11 cellular contexts compared by ENCODE assay signal in the genomic region with DNA sequence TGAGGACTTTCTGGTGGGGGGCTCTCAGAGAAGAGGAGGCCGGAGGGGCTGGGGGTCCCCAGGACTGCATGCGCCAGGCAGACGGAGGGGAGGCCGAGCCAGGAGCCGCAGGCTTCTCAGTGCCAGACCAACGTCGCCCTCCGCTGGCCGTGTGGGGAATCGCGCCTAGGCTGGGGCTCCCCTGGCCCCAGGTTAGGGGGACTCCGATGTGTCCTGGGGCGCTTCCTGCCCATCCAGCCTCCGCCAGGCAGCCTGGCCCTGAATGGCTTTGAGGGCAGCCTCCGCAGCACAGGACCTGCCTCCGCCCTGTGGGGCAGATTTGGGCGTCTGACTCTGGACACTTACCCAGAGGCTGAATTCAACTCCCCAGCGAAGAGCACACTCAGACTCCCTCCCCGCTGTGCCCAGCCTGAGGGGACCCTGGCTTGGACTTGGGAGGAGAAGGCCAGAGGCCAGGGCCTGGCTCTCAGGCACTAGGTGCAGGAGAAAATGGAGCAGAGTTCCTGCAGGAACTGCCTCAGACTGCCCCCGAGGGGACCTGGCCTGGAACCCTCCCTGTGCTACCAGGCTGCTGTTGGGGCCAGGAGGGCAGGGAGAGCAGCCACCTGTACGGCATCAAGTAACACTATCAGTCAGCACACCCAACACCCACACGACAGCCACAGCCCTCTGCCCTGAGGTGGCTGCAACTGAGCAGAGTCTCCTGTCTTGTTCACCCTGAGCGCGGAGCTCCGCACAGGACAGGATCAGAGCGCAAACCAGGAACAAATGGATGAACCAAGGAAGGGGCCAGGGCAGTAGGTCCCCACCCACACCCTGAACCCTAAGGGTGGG. TPM values are rescaled to one million over a fixed set of nuclear protein-coding genes. Genes with fewer than 3 reads are reported as not detected.
DNase-seq lines count a peak whose midpoint lies in the region; ATAC-seq, FAIRE-seq and TF ChIP-seq lines count a peak whose summit lies in the region.
"Had no signal": no experiment of that assay in that cellular context is flagged by ENCODE, and none has a peak within 500 bp of the region (broad histone marks: within the 10 kb centered on the region; RNA-seq: fewer than 3 reads in every experiment).

No MANE protein-coding gene starts in this region.

- FAIRE-seq in A549 (lab: Jason Lieb, UNC) = no peak

- BruUV-seq in PC-3 (replicated peaks; lab: Mats Ljungman, UMichigan) = no TSS peak

- no peaks in the 10 kb centered on the region for H4K20me1 ChIP-seq in PC-3 (ENCODE audit: low read length)

- 33% methylated on average over 16 of the region's 26 CpGs for WGBS in A549 (ENCODE audit: missing lambda C conversion rate)

- H2AFZ ChIP-seq in PC-3 (ENCODE audit: low read length) = peak overlapping the region; percentile 84

- no peak overlapping the region for H3K27ac ChIP-seq in A549
- no peak overlapping the region for H3K27ac ChIP-seq in PC-3 (ENCODE audit: low read length)

- H3K27me3 ChIP-seq in GM06990 (replicated peaks; ENCODE audit: control insufficient read depth, insufficient read depth, low read length) = no peaks in the 10 kb centered on the region; the same call in 1 of the 2 replicates
- H3K27me3 ChIP-seq in PC-3 (ENCODE audit: low read length) = peaks cover 32% of the 10 kb centered on the region

- no peaks in the 10 kb centered on the region for H3K9me2 ChIP-seq in PC-3 (replicated peaks; ENCODE audit: low read length)

- H3K4me2 ChIP-seq in A549 = peak overlapping the region; percentile 82
- peak overlapping the region; percentile 93 for H3K4me2 ChIP-seq in PC-3 (ENCODE audit: low read length)

- peak; percentile 51 to 60; a peak in 4 of 5 replicates for TF ChIP-seq RAD21 in A549 (conservative IDR thresholded peaks at IDR 0.05 in 1 of 2, IDR thresholded peaks at IDR 0.05 in 1 of 2)

- no peaks in the 10 kb centered on the region for H3K79me2 ChIP-seq in PC-3 (ENCODE audit: low read length)

- TF ChIP-seq EP300 in A549 (IDR thresholded peaks at IDR 0.05) = no peak

- TF ChIP-seq CTCF in A549 (IDR thresholded peaks at IDR 0.05) = peak; percentile 48
- peak; percentile 87 for TF ChIP-seq CTCF in GM06990 (IDR thresholded peaks at IDR 0.05; ENCODE audit: insufficient read depth, low read length, poor library complexity, severe bottlenecking)
- peak; percentile 70 for TF ChIP-seq CTCF in PC-3 (conservative IDR thresholded peaks at IDR 0.05; ENCODE audit: low read depth, low read length)

- H3F3A ChIP-seq in PC-3 (ENCODE audit: low read length, unreplicated experiment) = no peaks in the 10 kb centered on the region

- CTCF ChIA-PET in A549 (lab: Yijun Ruan, JAX) = interaction anchor here (0.9 to 3.7 kb wide), 3 partner anchors 11 to 86 kb away, joined by 3 to 29 read pairs (median 5); no protein-coding TSS in a partner anchor
- CTCF ChIA-PET in PC-3 (lab: Charles Lee) = interaction anchor here (0.5 kb wide), 1 partner anchor 86 kb away, joined by 3 read pairs; no protein-coding TSS in a partner anchor

- intact Hi-C loops in PC-3 (cut with micrococcal nuclease) = no loop called here

- H3K9me3 ChIP-seq in A549 (no peaks in the 10 kb centered on the region), PC-3 (ENCODE audit: low read length) (no peaks in the 10 kb centered on the region)

- peak in 1 of 2 experiments; percentile 30 for DNase-seq in A549 (ENCODE audit: low read depth in 1 of 2, low spot score in 1 of 2)
- DNase-seq in GM06990 (ENCODE audit: extremely low read depth, insufficient read length) = no peak
- peak; percentile 32 for DNase-seq in PC-3
- peak; percentile 30 for DNase-seq in glomerular visceral epithelial cell (ENCODE audit: extremely low spot score)
- DNase-seq in middle frontal gyrus (ENCODE audit: extremely low spot score, low spot score) = no peak
- DNase-seq in central memory CD4-positive, alpha-beta T cell = no peak
- DNase-seq: NCI-H1694 treated with DMSO at 0.1 percent for 48 hours had no signal

- H3K4me3 ChIP-seq in A549 (no peak overlapping the region; the same call in 2 of the 3 replicates), GM06990 (replicated peaks; ENCODE audit: low read depth, low read length) (no peak overlapping the region), PC-3 (ENCODE audit: low read length) (peak overlapping the region; percentile 69)

- POLR2A ChIA-PET in A549 (lab: Yijun Ruan, JAX) = no interaction called here
- POLR2A ChIA-PET in PC-3 (lab: Charles Lee; ENCODE audit: unreplicated experiment) = no interaction called here

- H3K4me1 ChIP-seq in A549 (no peaks in the 10 kb centered on the region; the same call in 2 of the 3 replicates), PC-3 (ENCODE audit: insufficient read depth, low read length) (peaks cover 11% of the 10 kb centered on the region)

- ATAC-seq in A549 = peak; percentile 41 to 53; a peak in 5 of 6 replicates
- 0 out of 2 replicates have a peak, but pooled peaks have one; percentile 17 for ATAC-seq in PC-3
- ATAC-seq in HG03175 (IDR thresholded peaks at IDR 0.05; ENCODE audit: unreplicated experiment) = no peak
- no peak for ATAC-seq in HG02678 (IDR thresholded peaks at IDR 0.05; ENCODE audit: unreplicated experiment)

- no peak overlapping the region for H3K9ac ChIP-seq in PC-3 (ENCODE audit: low read length)

- no peaks in the 10 kb centered on the region for H3K36me3 ChIP-seq in GM06990 (ENCODE audit: control insufficient read depth, insufficient read depth, low read length)
- no peaks in the 10 kb centered on the region for H3K36me3 ChIP-seq in PC-3 (ENCODE audit: low read depth, low read length)

- TF ChIP-seq POLR2A in A549 (IDR thresholded peaks at IDR 0.05; ENCODE audit: low read length) = no peak

TF ChIP-seq in A549, 52 proteins besides CTCF, POLR2A, EP300 and RAD21:
- TF ChIP-seq HEYL (CRISPR knock-in tag; IDR thresholded peaks at IDR 0.05) = no peak
- peak; percentile 42 for TF ChIP-seq SMC3 (IDR thresholded peaks at IDR 0.05)
- TF ChIP-seq BHLHE40 (IDR thresholded peaks at IDR 0.05; ENCODE audit: low read depth, low read length) = no peak
- TF ChIP-seq POLR2AphosphoS2 (conservative IDR thresholded peaks at IDR 0.05; ENCODE audit: low read length) = no peak
- TF ChIP-seq, protein P1, sequence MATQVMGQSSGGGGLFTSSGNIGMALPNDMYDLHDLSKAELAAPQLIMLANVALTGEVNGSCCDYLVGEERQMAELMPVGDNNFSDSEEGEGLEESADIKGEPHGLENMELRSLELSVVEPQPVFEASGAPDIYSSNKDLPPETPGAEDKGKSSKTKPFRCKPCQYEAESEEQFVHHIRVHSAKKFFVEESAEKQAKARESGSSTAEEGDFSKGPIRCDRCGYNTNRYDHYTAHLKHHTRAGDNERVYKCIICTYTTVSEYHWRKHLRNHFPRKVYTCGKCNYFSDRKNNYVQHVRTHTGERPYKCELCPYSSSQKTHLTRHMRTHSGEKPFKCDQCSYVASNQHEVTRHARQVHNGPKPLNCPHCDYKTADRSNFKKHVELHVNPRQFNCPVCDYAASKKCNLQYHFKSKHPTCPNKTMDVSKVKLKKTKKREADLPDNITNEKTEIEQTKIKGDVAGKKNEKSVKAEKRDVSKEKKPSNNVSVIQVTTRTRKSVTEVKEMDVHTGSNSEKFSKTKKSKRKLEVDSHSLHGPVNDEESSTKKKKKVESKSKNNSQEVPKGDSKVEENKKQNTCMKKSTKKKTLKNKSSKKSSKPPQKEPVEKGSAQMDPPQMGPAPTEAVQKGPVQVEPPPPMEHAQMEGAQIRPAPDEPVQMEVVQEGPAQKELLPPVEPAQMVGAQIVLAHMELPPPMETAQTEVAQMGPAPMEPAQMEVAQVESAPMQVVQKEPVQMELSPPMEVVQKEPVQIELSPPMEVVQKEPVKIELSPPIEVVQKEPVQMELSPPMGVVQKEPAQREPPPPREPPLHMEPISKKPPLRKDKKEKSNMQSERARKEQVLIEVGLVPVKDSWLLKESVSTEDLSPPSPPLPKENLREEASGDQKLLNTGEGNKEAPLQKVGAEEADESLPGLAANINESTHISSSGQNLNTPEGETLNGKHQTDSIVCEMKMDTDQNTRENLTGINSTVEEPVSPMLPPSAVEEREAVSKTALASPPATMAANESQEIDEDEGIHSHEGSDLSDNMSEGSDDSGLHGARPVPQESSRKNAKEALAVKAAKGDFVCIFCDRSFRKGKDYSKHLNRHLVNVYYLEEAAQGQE (IDR thresholded peaks at IDR 0.05) = no peak

RNA-seq across cellular contexts. Expression of a gene that starts 0.6 kb away (rescaled TPM):
- polyA plus RNA-seq in A549 (2011; rRNA removed) (not detected in 2 replicates), A549 (2017; fragmentation: RNase III; extraction: RNeasy Plus Mini Kit Qiagen cat#74134 plus additional on column Dnase treatment) (not detected in 3 replicates)
- polyA plus RNA-seq in A549 (2012; cell fraction: cytosol; rRNA removed) = not detected in 2 replicates
- polyA plus RNA-seq in A549 (2012; cell fraction: nucleus; rRNA removed) = not detected in 2 replicates
- not detected in 2 replicates for polyA minus RNA-seq in A549 (2011; rRNA and poly(A)+ RNA removed)
- total RNA-seq in PC-3 (2014; rRNA removed) = not detected in 2 replicates
- polyA plus RNA-seq: adipose tissue, neural cell had no signal

Comparison
In these comparisons a context has a peak if more than half of its experiments do, and no peak if none do; other contexts are left out.
1. ATAC-seq: peak in A549 (2 of 2) and PC-3 (single experiment); none in HG03175 (single experiment) and HG02678 (single experiment).
2. DNase-seq: peak in PC-3 (single experiment) and glomerular visceral epithelial cell (single experiment); none in GM06990 (single experiment), middle frontal gyrus (single experiment) and central memory CD4-positive, alpha-beta T cell (single experiment).
3. Peak in every context shown above with its lines, with median percentiles within 50 percentile points of each other: CTCF ChIP-seq.